8 cellular contexts compared by ENCODE assay signal in the genomic region with DNA sequence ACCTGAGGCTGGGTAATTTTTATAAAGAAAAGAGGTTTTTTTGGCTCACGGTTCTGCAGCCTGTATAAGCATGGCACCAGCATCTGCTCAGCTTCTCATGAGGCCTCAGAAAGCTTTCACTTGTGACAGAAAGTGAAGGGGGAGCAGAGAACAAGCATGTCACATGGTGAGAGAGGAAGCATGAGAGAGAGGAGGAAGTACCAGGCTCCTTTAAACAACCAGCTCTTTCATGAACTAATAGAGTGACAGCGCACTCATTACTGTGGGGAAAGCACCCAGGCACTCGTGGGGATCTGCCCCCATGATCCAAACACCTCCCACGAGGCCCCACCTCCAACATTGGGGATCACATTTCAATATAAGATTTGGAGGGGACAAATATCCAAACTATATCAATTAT.
DNase-seq lines count a peak whose midpoint lies in the region; ATAC-seq and TF ChIP-seq lines count a peak whose summit lies in the region.

No MANE protein-coding gene starts in this region.

- no peaks in the 10 kb centered on the region for H3K27me3 Mint-ChIP-seq in activated T-cell treated with anti-CD3 and anti-CD28 coated beads, Interleukin-2, amount 50 U/mL, for 72 hours (ENCODE audit: low read depth)
- no peaks in the 10 kb centered on the region for H3K27me3 Mint-ChIP-seq in naive thymus-derived CD8-positive, alpha-beta T cell

- H3K9me3 ChIP-seq in gastroesophageal sphincter, result no peaks in the 10 kb centered on the region

- ATAC-seq in HG03280 (IDR thresholded peaks at IDR 0.05; ENCODE audit: unreplicated experiment) (peak; percentile 63), gastroesophageal sphincter (no peak)
- peak in 1 of 2 donors; percentile 66 for ATAC-seq in activated T-cell treated with anti-CD3 and anti-CD28 coated beads, Interleukin-2, amount 50 U/mL, for 72 hours (replicated peaks in 1 of 2)
- ATAC-seq in naive thymus-derived CD8-positive, alpha-beta T cell, result peak; percentile 56 to 100

- TF ChIP-seq CTCF in gastroesophageal sphincter (IDR thresholded peaks at IDR 0.05), result no peak

- WGBS in gastroesophageal sphincter (ENCODE audit: low coverage in 1 of 2), 2 donors, result 47 to 64% methylated on average over 3 to 4 of the region's 4 CpGs

- H3K36me3 ChIP-seq in gastroesophageal sphincter, result peaks cover 0 to 12% of the 10 kb centered on the region in 2 donors

- no peak for TF ChIP-seq EP300 in gastroesophageal sphincter (IDR thresholded peaks at IDR 0.05)

- no peaks in the 10 kb centered on the region for H3K9me3 Mint-ChIP-seq in activated T-cell treated with anti-CD3 and anti-CD28 coated beads, Interleukin-2, amount 50 U/mL, for 72 hours
- H3K9me3 Mint-ChIP-seq in naive thymus-derived CD8-positive, alpha-beta T cell, result no peaks in the 10 kb centered on the region

- H3K4me3 Mint-ChIP-seq in activated T-cell treated with anti-CD3 and anti-CD28 coated beads, Interleukin-2, amount 50 U/mL, for 72 hours, result peak overlapping the region in 1 of 2 donors; percentile 51
- peak overlapping the region in 9 of 10 donors; percentile 8 to 57 (median 46) for H3K4me3 Mint-ChIP-seq in naive thymus-derived CD8-positive, alpha-beta T cell

- H3K27me3 ChIP-seq in gastroesophageal sphincter, result no peaks in the 10 kb centered on the region

- H3K27ac Mint-ChIP-seq in activated T-cell treated with anti-CD3 and anti-CD28 coated beads, Interleukin-2, amount 50 U/mL, for 72 hours, result peak overlapping the region; percentile 40
- peak overlapping the region in 8 of 10 donors; percentile 19 to 86 (median 59) for H3K27ac Mint-ChIP-seq in naive thymus-derived CD8-positive, alpha-beta T cell

- H3K4me1 ChIP-seq in gastroesophageal sphincter, result peaks cover 0 to 8% (median 0%) of the 10 kb centered on the region in 3 donors

- H3K36me3 Mint-ChIP-seq in activated T-cell treated with anti-CD3 and anti-CD28 coated beads, Interleukin-2, amount 50 U/mL, for 72 hours (ENCODE audit: insufficient read depth in 2 of 2), result peaks cover 0 to 1% of the 10 kb centered on the region in 2 donors
- peaks cover 0 to 30% (median 20%) of the 10 kb centered on the region in 3 donors for H3K36me3 Mint-ChIP-seq in naive thymus-derived CD8-positive, alpha-beta T cell

- no peak overlapping the region for H3K4me3 ChIP-seq in gastroesophageal sphincter

- TF ChIP-seq POLR2A in gastroesophageal sphincter (IDR thresholded peaks at IDR 0.05), result no peak

- POLR2A ChIA-PET in naive thymus-derived CD8-positive, alpha-beta T cell (lab: Charles Lee), result no interaction called here

- DNase-seq in activated CD4-positive, alpha-beta T cell treated with anti-CD3 and anti-CD28 coated beads for 48 hours, result peak; percentile 12
- no peak for DNase-seq in activated CD4-positive, alpha-beta T cell treated with anti-CD3 and anti-CD28 coated beads, Interleukin-2, amount 50 U/mL, for 1 hour
- no peak for DNase-seq in activated T-cell treated with anti-CD3 and anti-CD28 coated beads, Interleukin-2, amount 50 U/mL, for 72 hours
- peak in 3 of 10 donors; percentile 8 to 30 (median 8) for DNase-seq in naive thymus-derived CD8-positive, alpha-beta T cell
- DNase-seq in NCI-H2227 (lab: John Stamatoyannopoulos, UW; ENCODE audit: unreplicated experiment), result no peak
- no peak for DNase-seq in AG20443 (ENCODE audit: low spot score)

- H3K27ac ChIP-seq in gastroesophageal sphincter, result no peak overlapping the region

- H3K4me1 Mint-ChIP-seq in activated T-cell treated with anti-CD3 and anti-CD28 coated beads, Interleukin-2, amount 50 U/mL, for 72 hours (ENCODE audit: low read depth), result peaks cover 27% of the 10 kb centered on the region
- H3K4me1 Mint-ChIP-seq in naive thymus-derived CD8-positive, alpha-beta T cell, result peaks cover 19 to 29% (median 28%) of the 10 kb centered on the region in 4 donors
